In genomic region chr2:241907831-241908230, GRCh38 we compare ENCODE assay signal across 5 cellular contexts. TPM values are rescaled to one million over a fixed set of nuclear protein-coding genes. Genes with fewer than 3 reads are reported as not detected.
"Had no signal": no experiment of that assay in that cellular context is flagged by ENCODE, and none has a peak within 500 bp of the region (broad histone marks: within the 10 kb centered on the region; RNA-seq: fewer than 3 reads in every experiment).

No MANE protein-coding gene starts in this region.

RNA-seq across cellular contexts. Expression of gene RTP5, which starts 38.3 kb away (rescaled TPM):
- total RNA-seq: K562, M059J, Right ventricle myocardium superior, SJSA1 had no signal
- polyA plus RNA-seq: IgD-negative memory B cell, K562 had no signal

RNA-seq across cellular contexts. Expression of gene PDCD1, which starts 49.1 kb away (rescaled TPM):
- total RNA-seq: M059J, SJSA1 had no signal
